17 cellular contexts compared by ENCODE assay signal in the genomic region with DNA sequence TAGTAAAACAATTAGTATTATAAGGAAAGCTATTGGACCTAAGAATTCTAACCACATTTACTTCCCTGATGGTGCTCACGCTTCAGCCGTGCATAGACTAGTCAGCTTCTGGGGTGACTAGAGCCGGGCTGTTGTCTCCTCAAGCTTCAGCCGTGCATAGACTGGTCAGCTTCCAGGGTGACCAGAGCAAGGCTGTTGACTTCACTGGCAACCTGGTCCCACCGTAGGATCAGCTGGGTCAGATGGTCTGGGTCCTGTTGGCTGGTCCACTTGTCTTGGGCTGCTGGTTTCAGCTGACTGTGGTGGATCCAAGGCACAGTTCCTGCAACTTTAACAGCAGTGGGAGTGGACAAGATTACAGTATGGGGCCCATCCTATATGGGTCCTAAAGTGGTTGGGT.
A peak's percentile ranks its signal among the peaks of the same experiment; 100 is the strongest.
DNase-seq lines count a peak whose midpoint lies in the region; ATAC-seq and TF ChIP-seq lines count a peak whose summit lies in the region.
"Had no signal": no experiment of that assay in that cellular context is flagged by ENCODE, and none has a peak within 500 bp of the region (broad histone marks: within the 10 kb centered on the region; RNA-seq: fewer than 3 reads in every experiment).

No MANE protein-coding gene starts in this region.

- peaks cover 19 to 20% of the 10 kb centered on the region in 2 experiments for H3K4me1 Mint-ChIP-seq in H9
- H3K4me1 Mint-ChIP-seq: B cell had no signal

- H3K27ac Mint-ChIP-seq in H9, result peak overlapping the region in 2 of 3 experiments; percentile 44; a peak in 1 of 7 replicates
- H3K27ac Mint-ChIP-seq: B cell; CD4-positive, alpha-beta T cell; CD8-positive, alpha-beta T cell had no signal

- H3K79me2 ChIP-seq in H9 (ENCODE audit: insufficient read depth, low read length), result no peaks in the 10 kb centered on the region

- peak overlapping the region; percentile 43 for H3K27ac ChIP-seq in cardiac muscle cell
- H3K27ac ChIP-seq in H9 (ENCODE audit: insufficient read length, low read depth, low read length), result no peak overlapping the region
- no peak overlapping the region for H3K27ac ChIP-seq in subcutaneous abdominal adipose tissue (ENCODE audit: low read depth, low read length)
- H3K27ac ChIP-seq: 22Rv1; A549; BLaER1 treated with 17β-estradiol and CSF1 and Interleukin-3, amounts not matched to agents 10 nM and 100 nM; C4-2B had no signal

- H3K4me3 ChIP-seq in cardiac muscle cell (no peak overlapping the region), subcutaneous abdominal adipose tissue (ENCODE audit: low read depth in 1 of 5, low read length in 5 of 5) (peak overlapping the region in 3 of 5 donors; percentile 11 to 42 (median 18))
- H3K4me3 ChIP-seq: A549; BLaER1 treated with 17β-estradiol and CSF1 and Interleukin-3, amounts not matched to agents 10 nM and 100 nM had no signal

- H3T11ph ChIP-seq in H9 (ENCODE audit: low read length), result no peak overlapping the region

- no peak overlapping the region for H3K23ac ChIP-seq in H9 (ENCODE audit: insufficient read length, low read depth, low read length)

- no peak overlapping the region for H2AK5ac ChIP-seq in H9 (ENCODE audit: insufficient read length, low read length)

- no peak overlapping the region for H2BK5ac ChIP-seq in H9 (ENCODE audit: insufficient read length, low read length)

- no peak overlapping the region for H4K5ac ChIP-seq in H9 (ENCODE audit: insufficient read length, low read depth, low read length)

- H3K27me3 ChIP-seq in cardiac muscle cell (no peaks in the 10 kb centered on the region), H9 (ENCODE audit: insufficient read depth, low read length) (no peaks in the 10 kb centered on the region), subcutaneous abdominal adipose tissue (ENCODE audit: control insufficient read depth in 5 of 5, insufficient read depth in 4 of 5, low read length in 5 of 5) (no peaks in the 10 kb centered on the region)
- H3K27me3 ChIP-seq: BLaER1 treated with 17β-estradiol and CSF1 and Interleukin-3, amounts not matched to agents 10 nM and 100 nM had no signal

- H3K36me3 Mint-ChIP-seq in H9 (ENCODE audit: insufficient read depth in 1 of 3, low read depth in 3 of 3), result peaks cover 99 to 100% (median 99%) of the 10 kb centered on the region in 3 experiments

- ATAC-seq in left cardiac atrium, result no peak
- no peak for ATAC-seq in GM19035 (IDR thresholded peaks at IDR 0.05; ENCODE audit: unreplicated experiment)
- ATAC-seq: A549; CD8-positive, alpha-beta T cell had no signal

- H3K79me1 ChIP-seq in H9 (ENCODE audit: insufficient read depth, low read depth, low read length, poor library complexity, severe bottlenecking), result peaks cover 2% of the 10 kb centered on the region

- no peak overlapping the region for H2BK12ac ChIP-seq in H9 (ENCODE audit: insufficient read length, low read depth, low read length)

- H3K14ac ChIP-seq in H9 (ENCODE audit: insufficient read depth, low read length), result no peak overlapping the region

- H3K9ac ChIP-seq in H9 (ENCODE audit: extremely low read depth, insufficient read length, low read length), result no peak overlapping the region
- H3K9ac ChIP-seq in subcutaneous abdominal adipose tissue (ENCODE audit: low read length in 5 of 5), result no peak overlapping the region
- H3K9ac ChIP-seq: BLaER1 treated with 17β-estradiol and CSF1 and Interleukin-3, amounts not matched to agents 10 nM and 100 nM had no signal

- H3K9me3 ChIP-seq in cardiac muscle cell (ENCODE audit: low read depth), result no peaks in the 10 kb centered on the region
- H3K9me3 ChIP-seq in H9 (ENCODE audit: control insufficient read depth, low read depth, low read length), result peaks cover 57% of the 10 kb centered on the region
- H3K9me3 ChIP-seq in subcutaneous abdominal adipose tissue (ENCODE audit: control insufficient read depth in 5 of 5, low read length in 5 of 5), result peaks cover 54 to 85% (median 76%) of the 10 kb centered on the region in 5 donors

- no peaks in the 10 kb centered on the region for H3K4me1 ChIP-seq in cardiac muscle cell (ENCODE audit: low read depth)
- no peaks in the 10 kb centered on the region for H3K4me1 ChIP-seq in H9 (ENCODE audit: insufficient read depth, low read length)
- no peaks in the 10 kb centered on the region for H3K4me1 ChIP-seq in subcutaneous abdominal adipose tissue (ENCODE audit: control insufficient read depth in 5 of 5, insufficient read depth in 5 of 5, low read length in 5 of 5)
- H3K4me1 ChIP-seq: A549; BLaER1 treated with 17β-estradiol and CSF1 and Interleukin-3, amounts not matched to agents 10 nM and 100 nM; Caco-2 had no signal

- H2BK120ac ChIP-seq in H9 (ENCODE audit: low read depth, low read length, poor library complexity, severe bottlenecking), result no peak overlapping the region

- no peak for DNase-seq in cardiac muscle cell (ENCODE audit: low read depth in 1 of 2, low spot score in 1 of 2)
- DNase-seq in left cardiac atrium, result no peak
- DNase-seq in H9, result no peak
- DNase-seq: AML-193; Caco-2; Calu3; CD4-positive, alpha-beta T cell; CD8-positive, alpha-beta T cell; DMS79 treated with DMSO at 0.1 percent for 48 hours; GF-D8 had no signal

- peaks cover 77% of the 10 kb centered on the region for H3K36me3 ChIP-seq in cardiac muscle cell
- peaks cover 51 to 97% (median 94%) of the 10 kb centered on the region in 5 donors for H3K36me3 ChIP-seq in subcutaneous abdominal adipose tissue (ENCODE audit: control insufficient read depth in 5 of 5, insufficient read depth in 5 of 5, low read length in 5 of 5)

- H4K8ac ChIP-seq in H9 (replicated peaks; ENCODE audit: insufficient read length, low read depth, low read length), result no peak overlapping the region

- TF ChIP-seq CTCF in cardiac muscle cell (IDR thresholded peaks at IDR 0.05; ENCODE audit: low read depth, low read length) (no peak), H9 (conservative IDR thresholded peaks at IDR 0.05) (no peak)

- H2AFZ ChIP-seq in H9 (ENCODE audit: low read length), result no peak overlapping the region

- H2BK15ac ChIP-seq in H9 (ENCODE audit: low read depth, low read length), result no peak overlapping the region

- H3K27me3 Mint-ChIP-seq in H9 (ENCODE audit: low read depth), result peaks cover 5% of the 10 kb centered on the region; the same call in 1 of the 2 replicates
- H3K27me3 Mint-ChIP-seq: B cell; CD4-positive, alpha-beta T cell had no signal

- intact Hi-C loops in left cardiac atrium (cut with DNase I), result no loop called here

- WGBS in H9 (ENCODE audit: extremely low coverage, insufficient read length, low lambda C conversion rate), result no CpG with 5 or more reads among the region's 5 CpGs

- no peak overlapping the region for H3K56ac ChIP-seq in H9 (ENCODE audit: insufficient read length, low read depth, low read length)

- H3K4me3 Mint-ChIP-seq in H9, result no peak overlapping the region
- H3K4me3 Mint-ChIP-seq: B cell; CD4-positive, alpha-beta T cell; CD8-positive, alpha-beta T cell had no signal

- H3K4me2 ChIP-seq in H9 (ENCODE audit: insufficient read depth, insufficient read length, low read length), result no peak overlapping the region
- H3K4me2 ChIP-seq: A549; BLaER1 treated with 17β-estradiol and CSF1 and Interleukin-3, amounts not matched to agents 10 nM and 100 nM had no signal

- no peak overlapping the region for H2BK20ac ChIP-seq in H9 (ENCODE audit: low read depth, low read length, poor library complexity, severe bottlenecking)

- no peaks in the 10 kb centered on the region for H3K23me2 ChIP-seq in H9 (ENCODE audit: insufficient read length, low read depth, low read length, poor library complexity, severe bottlenecking)

- H3K18ac ChIP-seq in H9 (ENCODE audit: insufficient read length, low read depth, low read length), result no peak overlapping the region

- peaks cover 33 to 48% of the 10 kb centered on the region in 2 experiments for H3K9me3 Mint-ChIP-seq in H9

- no peak overlapping the region for H3K4ac ChIP-seq in H9 (ENCODE audit: low read depth, low read length)

- no peaks in the 10 kb centered on the region for H4K20me1 ChIP-seq in H9 (ENCODE audit: control insufficient read depth, insufficient read depth, insufficient read length)
- H4K20me1 ChIP-seq: BLaER1 treated with 17β-estradiol and CSF1 and Interleukin-3, amounts not matched to agents 10 nM and 100 nM had no signal

- no peak overlapping the region for H4K91ac ChIP-seq in H9 (ENCODE audit: insufficient read length, low read depth, low read length)
